ENCODE assay signal across 1 cellular context in genomic region chr7:15822123-15822495, GRCh38.
TF ChIP-seq lines count a peak whose summit lies in the region.

No MANE protein-coding gene starts in this region.

TF ChIP-seq in H1, 55 proteins besides CTCF, POLR2A, EP300 and RAD21:
- TF ChIP-seq FOSL1 (IDR thresholded peaks at IDR 0.05; ENCODE audit: insufficient read depth, low read depth, low read length): no peak
- TF ChIP-seq SIRT6 (IDR thresholded peaks at IDR 0.05; ENCODE audit: low read length): no peak
- TF ChIP-seq KDM4A (IDR thresholded peaks at IDR 0.05; ENCODE audit: low read depth, low read length, severe bottlenecking): no peak
- TF ChIP-seq CEBPB (IDR thresholded peaks at IDR 0.05; ENCODE audit: low read depth, low read length): no peak
- no peak for TF ChIP-seq SIN3A (conservative IDR thresholded peaks at IDR 0.05 in 1 of 2, IDR thresholded peaks at IDR 0.05 in 1 of 2; ENCODE audit: low read depth in 1 of 2, low read length in 2 of 2)
- TF ChIP-seq RFX5 (IDR thresholded peaks at IDR 0.05; ENCODE audit: borderline replicate concordance, low read depth, low read length): no peak
- no peak for TF ChIP-seq SP1 (IDR thresholded peaks at IDR 0.05; ENCODE audit: low read depth, low read length)
- TF ChIP-seq PHF8 (conservative IDR thresholded peaks at IDR 0.05; ENCODE audit: low read depth, low read length): no peak
- TF ChIP-seq JUND (IDR thresholded peaks at IDR 0.05; ENCODE audit: low read length): no peak
- no peak for TF ChIP-seq SRF (IDR thresholded peaks at IDR 0.05; ENCODE audit: low read depth, low read length)
- no peak for TF ChIP-seq CHD1 (IDR thresholded peaks at IDR 0.05; ENCODE audit: low read depth, low read length)
- no peak for TF ChIP-seq CREB1 (IDR thresholded peaks at IDR 0.05)
TF ChIP-seq in H1: peak in this region for 0.
